ENCODE assay signal across 22 cellular contexts in genomic region chr17:18253947-18254821, GRCh38. TPM values are rescaled to one million over a fixed set of nuclear protein-coding genes. Genes with fewer than 3 reads are reported as not detected.
DNase-seq lines count a peak whose midpoint lies in the region; ATAC-seq, FAIRE-seq and TF ChIP-seq lines count a peak whose summit lies in the region.
"Had no signal": no experiment of that assay in that cellular context is flagged by ENCODE, and none has a peak within 500 bp of the region (broad histone marks: within the 10 kb centered on the region; RNA-seq: fewer than 3 reads in every experiment).

No MANE protein-coding gene starts in this region.

- no TSS peak for BruUV-seq in K562 (replicated peaks; lab: Mats Ljungman, UMichigan)

- H3K9me3 ChIP-seq in K562 (replicated peaks; ENCODE audit: control insufficient read depth, insufficient read depth, low read depth, low read length) (no peaks in the 10 kb centered on the region), ovary (no peaks in the 10 kb centered on the region)
- H3K9me3 ChIP-seq: BE2C, Caco-2 had no signal

- H3K36me3 ChIP-seq in K562 (ENCODE audit: control insufficient read depth, insufficient read depth, low read length) (peaks cover 52% of the 10 kb centered on the region; the same call in 1 of the 3 replicates), ovary (no peaks in the 10 kb centered on the region)
- H3K36me3 ChIP-seq: BE2C had no signal

- TF ChIP-seq EP300 in K562 (IDR thresholded peaks at IDR 0.05; ENCODE audit: low read length) (no peak), ovary (IDR thresholded peaks at IDR 0.05) (no peak)

- peak overlapping the region in 2 of 3 experiments; percentile 34 to 43 for H3K4me3 Mint-ChIP-seq in nephron
- no peak overlapping the region for H3K4me3 Mint-ChIP-seq in activated T-helper 2 cell treated with anti-CD3 and anti-CD28 coated beads, Interferon-gamma antibody, Interleukin-2, Interleukin-4, amounts not matched to agents 10 μg/mL and 5 μg/mL and 100 μg/mL, durations not matched to agents 14 hours and 24 hours and 36 hours (ENCODE audit: low read depth)
- H3K4me3 Mint-ChIP-seq: H9 had no signal

- peaks cover 9% of the 10 kb centered on the region for H3K4me1 Mint-ChIP-seq in nephron
- peaks cover 10% of the 10 kb centered on the region for H3K4me1 Mint-ChIP-seq in activated T-helper 2 cell treated with anti-CD3 and anti-CD28 coated beads, Interferon-gamma antibody, Interleukin-2, Interleukin-4, amounts not matched to agents 10 μg/mL and 5 μg/mL and 100 μg/mL, durations not matched to agents 14 hours and 24 hours and 36 hours (ENCODE audit: low read depth)

- no peak overlapping the region for H3K4me2 ChIP-seq in K562 (ENCODE audit: insufficient read depth, low read length)

- no peaks in the 10 kb centered on the region for H3K9me1 ChIP-seq in K562 (ENCODE audit: control insufficient read depth, insufficient read depth, low read length)

- peaks cover 6 to 31% of the 10 kb centered on the region in 2 experiments; a peak in 3 of 5 replicates for H3K4me1 ChIP-seq in K562 (replicated peaks in 1 of 2; ENCODE audit: control insufficient read depth in 2 of 2, insufficient read depth in 2 of 2, low read length in 2 of 2)
- H3K4me1 ChIP-seq in ovary (ENCODE audit: insufficient read depth) = peaks cover 8% of the 10 kb centered on the region
- H3K4me1 ChIP-seq: BE2C had no signal

- H3K27ac ChIP-seq in K562 (ENCODE audit: extremely low read depth, low read depth, low read length) (no peak overlapping the region), ovary (no peak overlapping the region)
- H3K27ac ChIP-seq: HL-60 had no signal

- H2AFZ ChIP-seq in K562 (ENCODE audit: low read depth, low read length) = no peak overlapping the region

- CTCF ChIA-PET in K562 (lab: Yijun Ruan, JAX; ENCODE audit: low intra/inter-chr PET ratio) = no interaction called here

- no peak overlapping the region for H3K27ac Mint-ChIP-seq in nephron
- no peak overlapping the region for H3K27ac Mint-ChIP-seq in activated T-helper 2 cell treated with anti-CD3 and anti-CD28 coated beads, Interferon-gamma antibody, Interleukin-2, Interleukin-4, amounts not matched to agents 10 μg/mL and 5 μg/mL and 100 μg/mL, durations not matched to agents 14 hours and 24 hours and 36 hours
- H3K27ac Mint-ChIP-seq: CD4-positive, CD25-positive, alpha-beta regulatory T cell; H9 had no signal

- no peak for TF ChIP-seq CTCF in K562 (IDR thresholded peaks at IDR 0.05 in 2 of 3, conservative IDR thresholded peaks at IDR 0.05 in 1 of 3; ENCODE audit: insufficient read depth in 2 of 3, low read depth in 1 of 3, low read length in 3 of 3)
- TF ChIP-seq CTCF in nephron (IDR thresholded peaks at IDR 0.05; ENCODE audit: unreplicated experiment in 3 of 3) = no peak
- TF ChIP-seq CTCF in ovary (IDR thresholded peaks at IDR 0.05) = no peak

- DNase-seq in HTR-8/SVneo (ENCODE audit: insufficient read length, low spot score) = no peak
- no peak for DNase-seq in K562 (ENCODE audit: extremely low read depth in 1 of 4, low spot score in 3 of 4)
- no peak for DNase-seq in GF-D8 (lab: John Stamatoyannopoulos, UW)
- no peak for DNase-seq in ovary
- DNase-seq in activated T-helper 2 cell treated with anti-CD3 and anti-CD28 coated beads, Interferon-gamma antibody, Interleukin-2, Interleukin-4, amounts not matched to agents 10 μg/mL and 5 μg/mL and 100 μg/mL, durations not matched to agents 14 hours and 24 hours and 36 hours (ENCODE audit: low spot score) = no peak
- DNase-seq: ACHN; BE2C; C1 segment of cervical spinal cord; Caco-2; CD4-positive, CD25-positive, alpha-beta regulatory T cell; DMS79; GDM1; GOT3; H9; IMR-90; KBM-7 had no signal

- FAIRE-seq in HTR-8/SVneo (lab: Jason Lieb, UNC) (peak; percentile 49), K562 (lab: Jason Lieb, UNC) (no peak)
- FAIRE-seq: A204.1, D721Med, GM12878 had no signal

- no peaks in the 10 kb centered on the region for H3K9me3 Mint-ChIP-seq in nephron
- H3K9me3 Mint-ChIP-seq in activated T-helper 2 cell treated with anti-CD3 and anti-CD28 coated beads, Interferon-gamma antibody, Interleukin-2, Interleukin-4, amounts not matched to agents 10 μg/mL and 5 μg/mL and 100 μg/mL, durations not matched to agents 14 hours and 24 hours and 36 hours = no peaks in the 10 kb centered on the region
- H3K9me3 Mint-ChIP-seq: CD4-positive, CD25-positive, alpha-beta regulatory T cell; H9 had no signal

- no peak for TF ChIP-seq POLR2A in K562 (conservative IDR thresholded peaks at IDR 0.05)
- no peak for TF ChIP-seq POLR2A in ovary (IDR thresholded peaks at IDR 0.05)

- H3K36me3 Mint-ChIP-seq in nephron (ENCODE audit: low read depth) = peaks cover 27% of the 10 kb centered on the region
- peaks cover 75% of the 10 kb centered on the region for H3K36me3 Mint-ChIP-seq in activated T-helper 2 cell treated with anti-CD3 and anti-CD28 coated beads, Interferon-gamma antibody, Interleukin-2, Interleukin-4, amounts not matched to agents 10 μg/mL and 5 μg/mL and 100 μg/mL, durations not matched to agents 14 hours and 24 hours and 36 hours (ENCODE audit: low read depth)

- no peaks in the 10 kb centered on the region for H4K20me1 ChIP-seq in K562 (replicated peaks; ENCODE audit: control insufficient read depth, insufficient read depth, low read length)

- H3K27me3 ChIP-seq in K562 (ENCODE audit: control insufficient read depth in 2 of 2, insufficient read depth in 2 of 2, low read length in 2 of 2) (no peaks in the 10 kb centered on the region), ovary (no peaks in the 10 kb centered on the region)
- H3K27me3 ChIP-seq: BE2C had no signal

- no peak for TF ChIP-seq RAD21 in K562 (CRISPR knock-in tag; conservative IDR thresholded peaks at IDR 0.05 in 1 of 2, IDR thresholded peaks at IDR 0.05 in 1 of 2)

- H3K9ac ChIP-seq in K562 (ENCODE audit: insufficient read depth in 1 of 2, low read depth in 2 of 2, low read length in 2 of 2) = no peak overlapping the region; a peak in 1 of 4 replicates

- in situ Hi-C loops in K562 (cut with MboI) = no loop called here

- 96% methylated on average over 4 of the region's 27 CpGs for WGBS in K562 (ENCODE audit: insufficient coverage, low coverage, missing lambda C conversion rate)
- 86 to 88% (median 87%) methylated on average over 27 of the region's 27 CpGs for WGBS in ovary, 3 donors

- ATAC-seq in K562 = no peak
- ATAC-seq in HG03280 (IDR thresholded peaks at IDR 0.05; ENCODE audit: unreplicated experiment) = no peak
- ATAC-seq: GM12878 had no signal

- intact Hi-C loops in K562 (cut with micrococcal nuclease) = no loop called here
- intact Hi-C loops in ovary (cut with DNase I) = no loop called here
- intact Hi-C loops in activated T-helper 2 cell treated with anti-CD3 and anti-CD28 coated beads, Interferon-gamma antibody, Interleukin-2, Interleukin-4, amounts not matched to agents 10 μg/mL and 5 μg/mL and 100 μg/mL, durations not matched to agents 14 hours and 24 hours and 36 hours (cut with micrococcal nuclease) = no loop called here

- POLR2A ChIA-PET in K562 (lab: Yijun Ruan, JAX) = no interaction called here

- H3K4me3 ChIP-seq in K562 (no peak overlapping the region), ovary (no peak overlapping the region)
- H3K4me3 ChIP-seq: GM12878 had no signal

- no peaks in the 10 kb centered on the region for H3K27me3 Mint-ChIP-seq in nephron (ENCODE audit: low read depth)
- H3K27me3 Mint-ChIP-seq in activated T-helper 2 cell treated with anti-CD3 and anti-CD28 coated beads, Interferon-gamma antibody, Interleukin-2, Interleukin-4, amounts not matched to agents 10 μg/mL and 5 μg/mL and 100 μg/mL, durations not matched to agents 14 hours and 24 hours and 36 hours (ENCODE audit: low read depth) = no peaks in the 10 kb centered on the region
- H3K27me3 Mint-ChIP-seq: CD4-positive, CD25-positive, alpha-beta regulatory T cell had no signal

- H3K79me2 ChIP-seq in K562 (ENCODE audit: control insufficient read depth, insufficient read depth, low read length) = peaks cover 18% of the 10 kb centered on the region

RNA-seq across cellular contexts. Expression of gene FLII, which starts 4.4 kb away (rescaled TPM):
- total RNA-seq in K562 (2011; cell fraction: chromatin; rRNA removed; ENCODE audit: low replicate concordance) = 135 and 339 TPM in 2 replicates
- total RNA-seq in K562 (2011; cell fraction: nucleolus; rRNA removed) = 168 and 180 TPM in 2 replicates
- 115 and 116 TPM in 2 replicates for total RNA-seq in K562 (2011; cell fraction: nucleoplasm; rRNA removed)
- total RNA-seq in K562 (2014; rRNA removed) (82.5 and 117 TPM in 2 replicates), K562 (2014; rRNA removed; fragmentation: Illumina TruSeq; extraction: Trizol) (57.2 and 64.8 TPM in 2 replicates), K562 (2015; rRNA removed; fragmentation: Illumina TruSeq; extraction: Trizol) (65.9 and 71.4 TPM in 2 replicates), K562 (2021) (116 and 121 TPM in 2 replicates), ovary (100 to 1,000 TPM; 127 to 245 (median 178) TPM)
- polyA plus RNA-seq in K562 (2011; rRNA removed) (126 and 140 TPM in 2 replicates), K562 (2014; fragmentation: Illumina TruSeq; extraction: Trizol) (92.6 and 108 TPM in 2 replicates), K562 (2014; fragmentation: Nextera tagmentation; extraction: Ambion mirVana) (10 to 100 TPM; 11.7 to 14.4 TPM), K562 (2014; rRNA removed) (86.9 and 88.9 TPM in 2 replicates), ovary (100 to 1,000 TPM; 132 to 152 TPM)
- 150 and 255 TPM in 2 replicates for polyA plus RNA-seq in K562 (2011; cell fraction: cytosol; rRNA removed)
- 312 and 400 TPM in 2 replicates for polyA plus RNA-seq in K562 (2011; cell fraction: nucleus; rRNA removed)
- polyA plus RNA-seq in K562 (2012) = 87.1 and 120 TPM in 2 replicates
- 124 and 145 TPM in 2 replicates for polyA minus RNA-seq in K562 (2011; rRNA and poly(A)+ RNA removed)
- 107 and 114 TPM in 2 replicates for polyA minus RNA-seq in K562 (2011; cell fraction: cytosol; rRNA and poly(A)+ RNA removed)
- polyA minus RNA-seq in K562 (2011; cell fraction: nucleus; rRNA and poly(A)+ RNA removed) = 59.5 and 63.8 TPM in 2 replicates
- 334 and 340 TPM in 2 replicates for total RNA-seq in activated T-helper 2 cell treated with anti-CD3 and anti-CD28 coated beads, Interferon-gamma antibody, Interleukin-2, Interleukin-4, amounts not matched to agents 10 μg/mL and 5 μg/mL and 100 μg/mL, durations not matched to agents 14 hours and 24 hours and 36 hours

RNA-seq across cellular contexts. Expression of gene MIEF2, which starts 6.3 kb away (rescaled TPM):
- 8.1 and 23.7 TPM in 2 replicates for total RNA-seq in K562 (2011; cell fraction: chromatin; rRNA removed; ENCODE audit: low replicate concordance)
- total RNA-seq in K562 (2011; cell fraction: nucleolus; rRNA removed) = 20.5 and 26.8 TPM in 2 replicates
- 12.3 and 12.8 TPM in 2 replicates for total RNA-seq in K562 (2011; cell fraction: nucleoplasm; rRNA removed)
- 4.0 and 6.4 TPM in 2 replicates for total RNA-seq in K562 (2014; rRNA removed)
- total RNA-seq in K562 (2014; rRNA removed; fragmentation: Illumina TruSeq; extraction: Trizol) = 0.77 and 1.2 TPM in 2 replicates
- 2.4 and 2.8 TPM in 2 replicates for total RNA-seq in K562 (2015; rRNA removed; fragmentation: Illumina TruSeq; extraction: Trizol)
- 7.8 and 8.2 TPM in 2 replicates for total RNA-seq in K562 (2021)
- 3.0 and 5.9 TPM in 2 replicates for polyA plus RNA-seq in K562 (2011; rRNA removed)
- 8.2 and 13.6 TPM in 2 replicates for polyA plus RNA-seq in K562 (2011; cell fraction: cytosol; rRNA removed)
- 24.6 and 25.0 TPM in 2 replicates for polyA plus RNA-seq in K562 (2011; cell fraction: nucleus; rRNA removed)
- 6.5 and 7.8 TPM in 2 replicates for polyA plus RNA-seq in K562 (2012)
- polyA plus RNA-seq in K562 (2014; fragmentation: Illumina TruSeq; extraction: Trizol) = 1.6 and 3.6 TPM in 2 replicates
- under 1 TPM; 0.10 to 0.21 TPM for polyA plus RNA-seq in K562 (2014; fragmentation: Nextera tagmentation; extraction: Ambion mirVana)
- 3.8 and 4.7 TPM in 2 replicates for polyA plus RNA-seq in K562 (2014; rRNA removed)
- 3.6 and 5.1 TPM in 2 replicates for polyA minus RNA-seq in K562 (2011; rRNA and poly(A)+ RNA removed)
- 4.9 and 5.6 TPM in 2 replicates for polyA minus RNA-seq in K562 (2011; cell fraction: cytosol; rRNA and poly(A)+ RNA removed)
- 11.4 and 14.9 TPM in 2 replicates for polyA minus RNA-seq in K562 (2011; cell fraction: nucleus; rRNA and poly(A)+ RNA removed)
- total RNA-seq in ovary = 10 to 100 TPM; 15.1 to 36.1 (median 23.2) TPM
- polyA plus RNA-seq in ovary = 10 to 100 TPM in 1 of 2 donors, 1 to 10 TPM in 1; 4.0 to 21.9 TPM
- total RNA-seq in activated T-helper 2 cell treated with anti-CD3 and anti-CD28 coated beads, Interferon-gamma antibody, Interleukin-2, Interleukin-4, amounts not matched to agents 10 μg/mL and 5 μg/mL and 100 μg/mL, durations not matched to agents 14 hours and 24 hours and 36 hours = 6.8 and 7.9 TPM in 2 replicates

RNA-seq across cellular contexts. Expression of gene LLGL1, which starts 28.7 kb away (rescaled TPM):
- total RNA-seq in K562 (2011; cell fraction: chromatin; rRNA removed; ENCODE audit: low replicate concordance) = 9.5 and 31.3 TPM in 2 replicates
- total RNA-seq in K562 (2011; cell fraction: nucleolus; rRNA removed) = 21.2 and 23.6 TPM in 2 replicates
- 13.2 and 14.3 TPM in 2 replicates for total RNA-seq in K562 (2011; cell fraction: nucleoplasm; rRNA removed)
- 8.2 and 11.3 TPM in 2 replicates for total RNA-seq in K562 (2014; rRNA removed)
- 1.4 and 1.7 TPM in 2 replicates for total RNA-seq in K562 (2014; rRNA removed; fragmentation: Illumina TruSeq; extraction: Trizol)
- total RNA-seq in K562 (2015; rRNA removed; fragmentation: Illumina TruSeq; extraction: Trizol) = 4.0 and 4.2 TPM in 2 replicates
- 12.4 and 12.9 TPM in 2 replicates for total RNA-seq in K562 (2021)
- 6.4 and 9.2 TPM in 2 replicates for polyA plus RNA-seq in K562 (2011; rRNA removed)
- 9.5 and 22.7 TPM in 2 replicates for polyA plus RNA-seq in K562 (2011; cell fraction: cytosol; rRNA removed)
- 16.1 and 20.2 TPM in 2 replicates for polyA plus RNA-seq in K562 (2011; cell fraction: nucleus; rRNA removed)
- 7.3 and 10.7 TPM in 2 replicates for polyA plus RNA-seq in K562 (2012)
- 3.7 and 8.4 TPM in 2 replicates for polyA plus RNA-seq in K562 (2014; fragmentation: Illumina TruSeq; extraction: Trizol)
- polyA plus RNA-seq in K562 (2014; fragmentation: Nextera tagmentation; extraction: Ambion mirVana) = under 1 TPM in 1 of 2 experiments, not detected in 1; 0.11 TPM
- 10.7 and 11.9 TPM in 2 replicates for polyA plus RNA-seq in K562 (2014; rRNA removed)
- polyA minus RNA-seq in K562 (2011; rRNA and poly(A)+ RNA removed) = 2.5 and 5.3 TPM in 2 replicates
- 8.2 and 8.6 TPM in 2 replicates for polyA minus RNA-seq in K562 (2011; cell fraction: cytosol; rRNA and poly(A)+ RNA removed)
- 5.5 and 6.7 TPM in 2 replicates for polyA minus RNA-seq in K562 (2011; cell fraction: nucleus; rRNA and poly(A)+ RNA removed)
- 10 to 100 TPM; 19.0 to 28.0 (median 23.3) TPM for total RNA-seq in ovary
- 10 to 100 TPM in 1 of 2 donors, 1 to 10 TPM in 1; 2.5 to 16.4 TPM for polyA plus RNA-seq in ovary
- total RNA-seq in activated T-helper 2 cell treated with anti-CD3 and anti-CD28 coated beads, Interferon-gamma antibody, Interleukin-2, Interleukin-4, amounts not matched to agents 10 μg/mL and 5 μg/mL and 100 μg/mL, durations not matched to agents 14 hours and 24 hours and 36 hours = 23.0 and 24.7 TPM in 2 replicates
